Comparison of ENCODE assay signal across 31 cellular contexts in genomic region chr5:63570752-63571151, GRCh38.
"Had no signal": no experiment of that assay in that cellular context is flagged by ENCODE, and none has a peak within 500 bp of the region (broad histone marks: within the 10 kb centered on the region; RNA-seq: fewer than 3 reads in every experiment).

No MANE protein-coding gene starts in this region.

- H3K4me3 Mint-ChIP-seq: activated CD4-positive, alpha-beta memory T cell treated with anti-CD3 and anti-CD28 coated beads, Interleukin-2, amount 10 ng/mL, durations not matched to agents 7 days and 5 days; activated CD4-positive, alpha-beta T cell treated with anti-CD3 and anti-CD28 coated beads, Interleukin-2, amount 10 ng/mL, durations not matched to agents 24 days and 14 days; activated T-cell treated with anti-CD3 and anti-CD28 coated beads, Interleukin-2, amount 50 U/mL, for 4 hours; activated T-helper 17 cell treated with anti-CD3 and anti-CD28 coated beads, Interleukin-2, amount 50 U/mL, for 72 hours; effector memory CD8-positive, alpha-beta T cell; immature natural killer cell; neural crest cell; stimulated activated naive B cell treated with anti-CD40 and anti-IgM and Interleukin-4, amounts not matched to agents 10 μg/mL and 1 μg/mL and 100 μg/mL, for 72 hours; T-helper 17 cell had no signal

- H3K27ac ChIP-seq: lower lobe of right lung, skin epidermis, stomach, tibial artery, upper lobe of right lung, WERI-Rb-1 had no signal

- H3K4me1 Mint-ChIP-seq: activated CD4-positive, alpha-beta memory T cell treated with anti-CD3 and anti-CD28 coated beads, Interleukin-2, amount 10 ng/mL, durations not matched to agents 7 days and 5 days; activated CD4-positive, alpha-beta T cell treated with anti-CD3 and anti-CD28 coated beads, Interleukin-2, amount 10 ng/mL, durations not matched to agents 24 days and 14 days; activated T-helper 17 cell treated with anti-CD3 and anti-CD28 coated beads, Interleukin-2, amount 50 U/mL, for 72 hours; immature natural killer cell; naive thymus-derived CD8-positive, alpha-beta T cell; stimulated activated naive B cell treated with anti-CD40 and anti-IgM and Interleukin-4, amounts not matched to agents 10 μg/mL and 1 μg/mL and 100 μg/mL, for 72 hours; T-helper 17 cell had no signal

- DNase-seq: activated CD4-positive, alpha-beta memory T cell treated with anti-CD3 and anti-CD28 coated beads, Interleukin-2, amount 10 ng/mL, durations not matched to agents 7 days and 5 days; activated CD4-positive, alpha-beta T cell treated with anti-CD3 and anti-CD28 coated beads, Interleukin-2, amount 10 ng/mL, durations not matched to agents 24 days and 14 days; activated CD4-positive, CD25-positive, alpha-beta regulatory T cell treated with anti-CD3 and anti-CD28 coated beads, Interleukin-2, amount 50 U/mL, for 72 hours; activated CD8-positive, alpha-beta memory T cell treated with anti-CD3 and anti-CD28 coated beads, Interleukin-2, amount 50 U/mL, for 48 hours; activated gamma-delta T cell treated with Interleukin-2 at 50 U/mL for 16 hours; activated naive CD4-positive, alpha-beta T cell treated with anti-CD3 and anti-CD28 coated beads, Interleukin-2, amount 50 U/mL, for 16 hours; activated T-cell treated with anti-CD3 and anti-CD28 coated beads, Interleukin-2, amount 50 U/mL, for 4 hours; amniotic stem cell; caudate nucleus; cortex of kidney; effector memory CD8-positive, alpha-beta T cell; head of caudate nucleus; hippocampal formation; immature natural killer cell; kidney glomerular epithelial cell; lower lobe of right lung; mesenchymal stem cell; naive thymus-derived CD8-positive, alpha-beta T cell; stimulated activated CD4-positive, alpha-beta T cell treated with anti-CD3 and anti-CD28 coated beads, Interleukin-4, amount 100 ng/mL, for 24 hours; stimulated activated CD8-positive, alpha-beta memory T cell treated with anti-CD3 and anti-CD28 coated beads, Interleukin-4, amount 100 ng/mL, for 48 hours; stimulated activated naive B cell treated with anti-CD40 and anti-IgM and Interleukin-4, amounts not matched to agents 10 μg/mL and 1 μg/mL and 100 μg/mL, for 72 hours; stomach; T-helper 17 cell; T1000; tibial artery; upper lobe of right lung; WERI-Rb-1 had no signal

- H3K27me3 ChIP-seq: stomach, tibial artery, upper lobe of right lung had no signal

- H3K9me3 Mint-ChIP-seq: activated CD4-positive, alpha-beta T cell treated with anti-CD3 and anti-CD28 coated beads, Interleukin-2, amount 10 ng/mL, durations not matched to agents 24 days and 14 days; activated T-cell treated with anti-CD3 and anti-CD28 coated beads, Interleukin-2, amount 50 U/mL, for 4 hours; activated T-helper 17 cell treated with anti-CD3 and anti-CD28 coated beads, Interleukin-2, amount 50 U/mL, for 72 hours; neural crest cell had no signal

- H3K4me3 ChIP-seq: lower lobe of right lung, skin epidermis, stomach, tibial artery, upper lobe of right lung had no signal

- H3K27me3 Mint-ChIP-seq: activated CD4-positive, alpha-beta memory T cell treated with anti-CD3 and anti-CD28 coated beads, Interleukin-2, amount 10 ng/mL, durations not matched to agents 7 days and 5 days; activated CD4-positive, alpha-beta T cell treated with anti-CD3 and anti-CD28 coated beads, Interleukin-2, amount 10 ng/mL, durations not matched to agents 24 days and 14 days; activated T-helper 17 cell treated with anti-CD3 and anti-CD28 coated beads, Interleukin-2, amount 50 U/mL, for 72 hours; effector memory CD8-positive, alpha-beta T cell; naive thymus-derived CD8-positive, alpha-beta T cell; stimulated activated naive B cell treated with anti-CD40 and anti-IgM and Interleukin-4, amounts not matched to agents 10 μg/mL and 1 μg/mL and 100 μg/mL, for 72 hours; T-helper 17 cell had no signal

- H3K36me3 Mint-ChIP-seq: immature natural killer cell; naive thymus-derived CD8-positive, alpha-beta T cell; stimulated activated naive B cell treated with anti-CD40 and anti-IgM and Interleukin-4, amounts not matched to agents 10 μg/mL and 1 μg/mL and 100 μg/mL, for 72 hours had no signal

- H3K27ac Mint-ChIP-seq: activated CD4-positive, alpha-beta memory T cell treated with anti-CD3 and anti-CD28 coated beads, Interleukin-2, amount 10 ng/mL, durations not matched to agents 7 days and 5 days; activated CD4-positive, alpha-beta T cell treated with anti-CD3 and anti-CD28 coated beads, Interleukin-2, amount 10 ng/mL, durations not matched to agents 24 days and 14 days; activated T-helper 17 cell treated with anti-CD3 and anti-CD28 coated beads, Interleukin-2, amount 50 U/mL, for 72 hours; effector memory CD8-positive, alpha-beta T cell; immature natural killer cell; naive thymus-derived CD8-positive, alpha-beta T cell; stimulated activated naive B cell treated with anti-CD40 and anti-IgM and Interleukin-4, amounts not matched to agents 10 μg/mL and 1 μg/mL and 100 μg/mL, for 72 hours; T-helper 17 cell had no signal

- H3K4me1 ChIP-seq: lower lobe of right lung, stomach, tibial artery, upper lobe of right lung had no signal

- FAIRE-seq: endothelial cell of umbilical vein had no signal

- H3K9me3 ChIP-seq: lower lobe of right lung, tibial artery, upper lobe of right lung had no signal

- H3K36me3 ChIP-seq: lower lobe of right lung, stomach, tibial artery, upper lobe of right lung, WERI-Rb-1 had no signal
